8 cellular contexts compared by ENCODE assay signal in the genomic region with DNA sequence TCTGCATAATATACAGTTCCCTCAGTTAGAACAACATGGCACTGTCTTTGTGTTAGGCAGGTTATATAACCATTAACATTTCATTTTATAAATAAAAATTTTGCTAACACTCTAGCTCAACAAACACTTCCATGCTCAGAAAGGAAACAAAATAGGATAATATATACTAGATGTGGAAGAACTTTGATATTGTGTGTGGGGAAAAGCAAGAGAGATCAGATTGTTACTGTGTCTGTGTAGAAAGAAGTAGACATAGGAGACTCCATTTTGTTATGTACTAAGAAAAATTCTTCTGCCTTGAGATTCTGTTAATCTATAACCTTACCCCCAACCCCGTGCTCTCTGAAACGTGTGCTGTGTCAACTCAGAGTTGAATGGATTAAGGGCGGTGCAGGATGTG.
A peak's percentile ranks its signal among the peaks of the same experiment; 100 is the strongest.
DNase-seq lines count a peak whose midpoint lies in the region; ATAC-seq, FAIRE-seq and TF ChIP-seq lines count a peak whose summit lies in the region.
"Not testable (repeated sequence)": the region's sequence is repeated elsewhere in the genome, so short reads cannot be mapped to it uniquely, and the experiment has no call there.

No MANE protein-coding gene starts in this region.

- H4K20me1 ChIP-seq in hepatocyte (ENCODE audit: insufficient read depth, poor library complexity, severe bottlenecking) = not testable (repeated sequence)

- not testable (repeated sequence) for H3K79me2 ChIP-seq in hepatocyte

- not testable (repeated sequence) for H3K36me3 Mint-ChIP-seq in nephron (ENCODE audit: low read depth)

- not testable (repeated sequence) for DNase-seq in A549 (ENCODE audit: low read depth in 1 of 2, low spot score in 1 of 2); epithelial cell of prostate (ENCODE audit: low read depth, low spot score); foreskin keratinocyte; hepatocyte (ENCODE audit: low spot score)
- DNase-seq in HT-29 (ENCODE audit: low spot score) = peak; percentile 32

- not testable (repeated sequence) for TF ChIP-seq EP300 in A549 (IDR thresholded peaks at IDR 0.05)

- peak overlapping the region in 2 of 3 experiments; percentile 44 to 56 for H3K27ac Mint-ChIP-seq in nephron

- not testable (repeated sequence) for H3K36me3 ChIP-seq in HUES6 (ENCODE audit: control insufficient read depth, insufficient read depth, low read length); HUES64 (ENCODE audit: insufficient read depth, low read length); hepatocyte (replicated peaks; ENCODE audit: insufficient read depth, low read depth)

- H2AFZ ChIP-seq in hepatocyte = peak overlapping the region; percentile 78

- WGBS in A549 (ENCODE audit: missing lambda C conversion rate) = no CpG with 5 or more reads among the region's 3 CpGs
- no CpG with 5 or more reads among the region's 3 CpGs for WGBS in HUES64
- WGBS in hepatocyte (ENCODE audit: low lambda C conversion rate, missing lambda C conversion rate) = no CpG with 5 or more reads among the region's 3 CpGs

- not testable (repeated sequence) for H3K27me3 Mint-ChIP-seq in nephron (ENCODE audit: low read depth)

- not testable (repeated sequence) for H3K4me3 ChIP-seq in A549; HUES6 (ENCODE audit: low read depth, low read length); HUES64 (ENCODE audit: low read length); hepatocyte

- H3K27me3 ChIP-seq in HUES6 (ENCODE audit: control insufficient read depth, insufficient read depth, low read length); HUES64 (ENCODE audit: insufficient read depth, low read length); foreskin keratinocyte; hepatocyte: not testable (repeated sequence)

- CTCF ChIA-PET in A549 (lab: Yijun Ruan, JAX) = not testable (repeated sequence)

- H3K9me2 ChIP-seq in hepatocyte (replicated peaks; ENCODE audit: insufficient read depth) = not testable (repeated sequence)

- peaks cover 12% of the 10 kb centered on the region for H3K9me3 Mint-ChIP-seq in nephron

- FAIRE-seq in A549 (lab: Jason Lieb, UNC) = not testable (repeated sequence)

- POLR2A ChIA-PET in A549 (lab: Yijun Ruan, JAX) = not testable (repeated sequence)

- not testable (repeated sequence) for H3K4me3 Mint-ChIP-seq in nephron

- not testable (repeated sequence) for H3K4me1 Mint-ChIP-seq in nephron

- H3K4me2 ChIP-seq in A549 = peak overlapping the region; percentile 34; the same call in 2 of the 3 replicates
- H3K4me2 ChIP-seq in hepatocyte = not testable (repeated sequence)

- not testable (repeated sequence) for ATAC-seq in A549, foreskin keratinocyte

- not testable (repeated sequence) for H3K4me1 ChIP-seq in A549; HUES6 (ENCODE audit: control insufficient read depth, insufficient read depth, low read length); HUES64 (ENCODE audit: insufficient read depth, low read length); foreskin keratinocyte; hepatocyte (ENCODE audit: insufficient read depth)

- H3K9ac ChIP-seq in HUES6 (ENCODE audit: low read length); HUES64 (ENCODE audit: low read depth, low read length): not testable (repeated sequence)

- TF ChIP-seq POLR2A in A549 (IDR thresholded peaks at IDR 0.05; ENCODE audit: low read length) = not testable (repeated sequence)

- H3K9me3 ChIP-seq in A549; HUES6 (ENCODE audit: control insufficient read depth, insufficient read depth, low read depth, low read length); HUES64 (ENCODE audit: insufficient read depth, low read depth, low read length); hepatocyte (ENCODE audit: low read depth): not testable (repeated sequence)

- TF ChIP-seq CTCF in A549 (IDR thresholded peaks at IDR 0.05); foreskin keratinocyte (conservative IDR thresholded peaks at IDR 0.05); hepatocyte (IDR thresholded peaks at IDR 0.05; ENCODE audit: poor library complexity); nephron (IDR thresholded peaks at IDR 0.05; ENCODE audit: unreplicated experiment in 3 of 3): not testable (repeated sequence)

- peak overlapping the region; percentile 55 to 57; a peak in 5 of 6 replicates for H3K27ac ChIP-seq in A549
- peak overlapping the region; percentile 46; the same call in 1 of the 2 replicates for H3K27ac ChIP-seq in HUES6 (ENCODE audit: low read depth, low read length)
- peak overlapping the region; percentile 50; the same call in 1 of the 2 replicates for H3K27ac ChIP-seq in HUES64 (ENCODE audit: low read depth, low read length)
- peak overlapping the region; percentile 59 for H3K27ac ChIP-seq in epithelial cell of prostate
- H3K27ac ChIP-seq in foreskin keratinocyte = peak overlapping the region; percentile 69
- peak overlapping the region; percentile 78 for H3K27ac ChIP-seq in hepatocyte

- not testable (repeated sequence) for TF ChIP-seq RAD21 in A549 (conservative IDR thresholded peaks at IDR 0.05 in 1 of 2, IDR thresholded peaks at IDR 0.05 in 1 of 2)

TF ChIP-seq in A549, 52 proteins besides CTCF, POLR2A, EP300 and RAD21:
- peak; percentile 99 for TF ChIP-seq ZNF302 (CRISPR knock-in tag; IDR thresholded peaks at IDR 0.05)
- TF ChIP-seq NPAS2 (CRISPR knock-in tag; IDR thresholded peaks at IDR 0.05; ENCODE audit: borderline replicate concordance) = peak; percentile 56; the same call in 1 of the 2 replicates
- peak; percentile 98 for TF ChIP-seq HOXB5 (CRISPR knock-in tag; IDR thresholded peaks at IDR 0.05)
- peak; percentile 98 for TF ChIP-seq HEYL (CRISPR knock-in tag; IDR thresholded peaks at IDR 0.05)
- peak; percentile 99 for TF ChIP-seq FOXS1 (CRISPR knock-in tag; IDR thresholded peaks at IDR 0.05)
- peak; percentile 99 for TF ChIP-seq HOXB13 (CRISPR knock-in tag; IDR thresholded peaks at IDR 0.05; ENCODE audit: low read depth)
- TF ChIP-seq EHF (CRISPR knock-in tag; IDR thresholded peaks at IDR 0.05) = peak; percentile 99
- TF ChIP-seq FOSL2 (IDR thresholded peaks at IDR 0.05) = not testable (repeated sequence)
- peak; percentile 29; the same call in 1 of the 2 replicates for TF ChIP-seq FOSL2 (CRISPR knock-in tag; IDR thresholded peaks at IDR 0.05)
- TF ChIP-seq, protein P1, sequence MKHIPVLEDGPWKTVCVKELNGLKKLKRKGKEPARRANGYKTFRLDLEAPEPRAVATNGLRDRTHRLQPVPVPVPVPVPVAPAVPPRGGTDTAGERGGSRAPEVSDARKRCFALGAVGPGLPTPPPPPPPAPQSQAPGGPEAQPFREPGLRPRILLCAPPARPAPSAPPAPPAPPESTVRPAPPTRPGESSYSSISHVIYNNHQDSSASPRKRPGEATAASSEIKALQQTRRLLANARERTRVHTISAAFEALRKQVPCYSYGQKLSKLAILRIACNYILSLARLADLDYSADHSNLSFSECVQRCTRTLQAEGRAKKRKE (CRISPR knock-in tag; IDR thresholded peaks at IDR 0.05; ENCODE audit: low read depth) = peak; percentile 92
- TF ChIP-seq ZSCAN20 (CRISPR knock-in tag; IDR thresholded peaks at IDR 0.05) = peak; percentile 100
- TF ChIP-seq, protein P2, sequence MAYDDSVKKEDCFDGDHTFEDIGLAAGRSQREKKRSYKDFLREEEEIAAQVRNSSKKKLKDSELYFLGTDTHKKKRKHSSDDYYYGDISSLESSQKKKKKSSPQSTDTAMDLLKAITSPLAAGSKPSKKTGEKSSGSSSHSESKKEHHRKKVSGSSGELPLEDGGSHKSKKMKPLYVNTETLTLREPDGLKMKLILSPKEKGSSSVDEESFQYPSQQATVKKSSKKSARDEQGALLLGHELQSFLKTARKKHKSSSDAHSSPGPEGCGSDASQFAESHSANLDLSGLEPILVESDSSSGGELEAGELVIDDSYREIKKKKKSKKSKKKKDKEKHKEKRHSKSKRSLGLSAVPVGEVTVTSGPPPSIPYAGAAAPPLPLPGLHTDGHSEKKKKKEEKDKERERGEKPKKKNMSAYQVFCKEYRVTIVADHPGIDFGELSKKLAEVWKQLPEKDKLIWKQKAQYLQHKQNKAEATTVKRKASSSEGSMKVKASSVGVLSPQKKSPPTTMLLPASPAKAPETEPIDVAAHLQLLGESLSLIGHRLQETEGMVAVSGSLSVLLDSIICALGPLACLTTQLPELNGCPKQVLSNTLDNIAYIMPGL (CRISPR knock-in tag; IDR thresholded peaks at IDR 0.05; ENCODE audit: borderline replicate concordance) = peak; percentile 87
- peak; percentile 92 for TF ChIP-seq FOSB (CRISPR knock-in tag; IDR thresholded peaks at IDR 0.05)
